Comparison of ENCODE assay signal across 1 cellular context in genomic region chr12:118357327-118358007, GRCh38.
A peak's percentile ranks its signal among the peaks of the same experiment; 100 is the strongest.
TF ChIP-seq lines count a peak whose summit lies in the region.

No MANE protein-coding gene starts in this region.

TF ChIP-seq in IMR-90, 13 proteins besides CTCF, POLR2A, EP300 and RAD21:
- no peak for TF ChIP-seq SMC3 (IDR thresholded peaks at IDR 0.05; ENCODE audit: low read depth, low read length)
- no peak for TF ChIP-seq RFX5 (IDR thresholded peaks at IDR 0.05; ENCODE audit: low read depth, low read length)
- 0 out of 2 replicates have a peak, but pooled peaks have one; percentile 49 for TF ChIP-seq MXI1 (IDR thresholded peaks at IDR 0.05; ENCODE audit: borderline replicate concordance, low read depth, low read length)
- peak; percentile 17; the same call in 1 of the 2 replicates for TF ChIP-seq BHLHE40 (IDR thresholded peaks at IDR 0.05; ENCODE audit: low read depth, low read length)
TF ChIP-seq in IMR-90: peak in this region for 2.
